In the genomic region with DNA sequence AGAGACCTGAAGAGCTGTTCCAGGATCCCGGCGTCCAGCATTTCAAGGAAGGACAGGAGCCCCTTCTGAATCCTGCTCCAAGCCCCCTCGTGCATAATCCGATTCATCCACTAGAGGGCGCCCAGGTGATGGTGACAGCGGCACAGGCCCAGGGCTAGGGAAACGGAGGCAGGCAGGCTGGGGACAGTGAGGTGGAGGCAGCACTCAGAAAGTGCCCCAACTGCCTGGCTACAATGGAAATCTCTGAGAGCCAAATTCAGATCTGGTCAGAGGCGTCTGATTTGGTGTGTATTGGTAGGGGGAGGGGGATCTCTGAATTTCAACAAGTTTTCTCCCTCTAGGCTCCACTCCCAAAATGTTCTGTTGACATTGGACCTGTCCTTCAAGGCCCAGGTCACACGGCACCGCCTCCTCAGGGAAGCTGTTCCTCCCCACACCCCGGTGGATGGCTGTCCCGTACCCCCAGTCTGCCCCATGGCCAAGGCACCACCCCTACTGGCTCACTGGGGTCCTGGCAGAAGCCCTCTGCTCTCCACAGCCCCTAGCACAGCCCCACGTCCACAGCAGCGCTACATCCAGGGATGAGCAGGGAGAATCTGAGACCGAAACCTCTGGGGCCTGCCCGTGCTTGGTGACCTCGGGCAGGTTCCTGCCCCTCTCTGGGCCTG, we compare ENCODE assay signal across 8 cellular contexts.
A peak's percentile ranks its signal among the peaks of the same experiment; 100 is the strongest.
DNase-seq lines count a peak whose midpoint lies in the region; ATAC-seq, FAIRE-seq and TF ChIP-seq lines count a peak whose summit lies in the region.

No MANE protein-coding gene starts in this region.

- no peak for TF ChIP-seq POLR2A in H1 (IDR thresholded peaks at IDR 0.05; ENCODE audit: control extremely low read depth in 1 of 2, low read depth in 2 of 2, low read length in 2 of 2)

- TF ChIP-seq CTCF in H1 (IDR thresholded peaks at IDR 0.05; ENCODE audit: control extremely low read depth in 1 of 3, insufficient read depth in 1 of 3, low read depth in 1 of 3, low read length in 3 of 3), result peak; percentile 91 to 97 (median 96)

- no peak overlapping the region for H3K27ac ChIP-seq in H1 (ENCODE audit: low read depth, low read length)

- peak overlapping the region; percentile 23; the same call in 1 of the 2 replicates for H4K8ac ChIP-seq in H1 (ENCODE audit: extremely low read depth, insufficient read depth, low read length)

- H3K4ac ChIP-seq in H1 (replicated peaks; ENCODE audit: insufficient read length, low read depth, low read length), result no peak overlapping the region

- H3K9ac ChIP-seq in H1 (replicated peaks in 1 of 4; ENCODE audit: extremely low read depth in 1 of 4, low read depth in 3 of 4, low read length in 3 of 4), result no peak overlapping the region

- no peak for TF ChIP-seq EP300 in H1 (IDR thresholded peaks at IDR 0.05; ENCODE audit: borderline replicate concordance in 1 of 2, low read depth in 2 of 2, low read length in 2 of 2)

- H3K36me3 ChIP-seq in H1 (ENCODE audit: control insufficient read depth in 2 of 4, insufficient read depth in 4 of 4, low read length in 3 of 4), result peaks cover 0 to 6% (median 3%) of the 10 kb centered on the region in 4 experiments; a peak in 2 of 8 replicates

- peaks cover 4 to 17% of the 10 kb centered on the region in 2 experiments for H4K20me1 ChIP-seq in H1 (replicated peaks in 1 of 2; ENCODE audit: control insufficient read depth in 1 of 2, insufficient read depth in 2 of 2, low read length in 2 of 2)

- no peaks in the 10 kb centered on the region for H3K4me1 ChIP-seq in H1 (replicated peaks in 1 of 4; ENCODE audit: control insufficient read depth in 3 of 4, insufficient read depth in 4 of 4, low read length in 3 of 4)

- peak; percentile 52 for FAIRE-seq in H1 (lab: Jason Lieb, UNC)

- TF ChIP-seq RAD21 in H1 (IDR thresholded peaks at IDR 0.05 in 1 of 2, conservative IDR thresholded peaks at IDR 0.05 in 1 of 2; ENCODE audit: low read depth in 2 of 2, low read length in 2 of 2), result peak; percentile 91 to 93

- no peak overlapping the region for H3K14ac ChIP-seq in H1 (ENCODE audit: insufficient read length)

- no peak overlapping the region for H4K5ac ChIP-seq in H1 (ENCODE audit: insufficient read length, low read depth, low read length)

- H2BK15ac ChIP-seq in H1 (ENCODE audit: low read length), result no peak overlapping the region

- H3K56ac ChIP-seq in H1 (replicated peaks; ENCODE audit: insufficient read length, low read depth, low read length), result no peak overlapping the region

- no peak overlapping the region for H3K23ac ChIP-seq in H1 (ENCODE audit: insufficient read length)

- no peaks in the 10 kb centered on the region for H3K9me3 ChIP-seq in H1 (ENCODE audit: insufficient read depth in 2 of 2, low read depth in 1 of 2, low read length in 1 of 2)

- no peak overlapping the region for H4K91ac ChIP-seq in H1 (replicated peaks; ENCODE audit: insufficient read length, low read length)

- no peak overlapping the region for H2BK12ac ChIP-seq in H1 (ENCODE audit: low read depth, low read length)

- H3K27me3 ChIP-seq in H1 (replicated peaks in 1 of 4; ENCODE audit: control insufficient read depth in 3 of 4, extremely low read depth in 1 of 4, insufficient read depth in 3 of 4, low read length in 3 of 4), result no peaks in the 10 kb centered on the region

- POLR2A ChIA-PET in H1 (lab: Charles Lee; ENCODE audit: partially characterized antibody), result interaction anchor here (1.3 to 1.6 kb wide), 3 partner anchors 12 to 57 kb away, joined by 3 to 4 read pairs (median 4); no protein-coding TSS in a partner anchor

- CTCF ChIA-PET in H1 (lab: Charles Lee; ENCODE audit: partially characterized antibody), result interaction anchor here (0.6 to 3.0 kb wide), 24 partner anchors 8 to 260 kb away, joined by 3 to 13 read pairs (median 4); no protein-coding TSS in a partner anchor

- 58% methylated on average over 17 of the region's 17 CpGs; no CpG with 5 or more reads in 1 of the 2 experiments for WGBS in H1 (ENCODE audit: extremely low coverage in 1 of 2, insufficient coverage in 1 of 2, insufficient read length in 1 of 2, insufficient replicate concordance in 2 of 2, low coverage in 1 of 2, low lambda C conversion rate in 2 of 2, missing lambda C conversion rate in 1 of 2), 2 experiments

- ATAC-seq in HG02938 (IDR thresholded peaks at IDR 0.05; ENCODE audit: unreplicated experiment), result no peak

- no peak overlapping the region for H3K4me3 ChIP-seq in H1 (ENCODE audit: extremely low read depth in 1 of 4, insufficient read depth in 2 of 4, low read depth in 3 of 4, low read length in 4 of 4)

- H2AFZ ChIP-seq in H1 (ENCODE audit: low read length), result no peak overlapping the region

- no peak overlapping the region for H2BK20ac ChIP-seq in H1 (ENCODE audit: low read length)

- H3K79me1 ChIP-seq in H1 (ENCODE audit: low read depth, low read length), result peaks cover 12% of the 10 kb centered on the region

- no peak overlapping the region for H2BK5ac ChIP-seq in H1 (ENCODE audit: low read depth, low read length)

- DNase-seq in NCI-H524 (lab: John Stamatoyannopoulos, UW), result peak; percentile 11 to 42
- DNase-seq in NCI-H524 treated with DMSO at 0.1 percent for 48 hours (lab: John Stamatoyannopoulos, UW), result no peak
- peak; percentile 53 for DNase-seq in NCI-H2227 (lab: John Stamatoyannopoulos, UW; ENCODE audit: unreplicated experiment)
- peak; percentile 10 to 52 for DNase-seq in activated CD8-positive, alpha-beta memory T cell treated with anti-CD3 and anti-CD28 coated beads for 1 hour (ENCODE audit: extremely low read depth in 1 of 2, low read depth in 1 of 2)
- DNase-seq in H1 (ENCODE audit: low read depth in 1 of 2, low spot score in 2 of 2), result peak in 1 of 2 experiments; percentile 98
- peak; percentile 51 for DNase-seq in mucosa of gallbladder (ENCODE audit: low spot score)
- DNase-seq in stimulated activated CD8-positive, alpha-beta memory T cell treated with anti-CD3 and anti-CD28 coated beads, Interleukin-4, amount 100 ng/mL, for 24 hours (ENCODE audit: low read depth), result peak; percentile 51

- H3K79me2 ChIP-seq in H1 (ENCODE audit: control insufficient read depth in 1 of 2, insufficient read depth in 2 of 2, low read length in 2 of 2), result peaks cover 0 to 3% of the 10 kb centered on the region in 2 experiments; a peak in 1 of 4 replicates

- no peaks in the 10 kb centered on the region for H3K23me2 ChIP-seq in H1 (ENCODE audit: low read depth, low read length)

- no peak overlapping the region for H3K18ac ChIP-seq in H1 (ENCODE audit: extremely low read depth, low read length)

- H3K4me2 ChIP-seq in H1 (ENCODE audit: insufficient read depth in 1 of 2, low read depth in 2 of 2, low read length in 2 of 2), result no peak overlapping the region

- no peak overlapping the region for H2AK5ac ChIP-seq in H1 (ENCODE audit: low read depth, low read length)

- no peak overlapping the region for H2BK120ac ChIP-seq in H1 (replicated peaks; ENCODE audit: low read depth, low read length)

TF ChIP-seq in H1, 55 proteins besides CTCF, POLR2A, EP300 and RAD21:
- TF ChIP-seq CREB1 (IDR thresholded peaks at IDR 0.05) (peak; percentile 60; the same call in 1 of the 2 replicates), CHD2 (IDR thresholded peaks at IDR 0.05; ENCODE audit: low read length) (no peak)
- TF ChIP-seq, protein P1, sequence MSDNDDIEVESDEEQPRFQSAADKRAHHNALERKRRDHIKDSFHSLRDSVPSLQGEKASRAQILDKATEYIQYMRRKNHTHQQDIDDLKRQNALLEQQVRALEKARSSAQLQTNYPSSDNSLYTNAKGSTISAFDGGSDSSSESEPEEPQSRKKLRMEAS (IDR thresholded peaks at IDR 0.05), result peak; percentile 52
